In genomic region chr14:69542311-69542710, GRCh38 we compare ENCODE assay signal across 23 cellular contexts. TPM values are rescaled to one million over a fixed set of nuclear protein-coding genes. Genes with fewer than 3 reads are reported as not detected.
DNase-seq lines count a peak whose midpoint lies in the region; ATAC-seq and TF ChIP-seq lines count a peak whose summit lies in the region.
"Had no signal": no experiment of that assay in that cellular context is flagged by ENCODE, and none has a peak within 500 bp of the region (broad histone marks: within the 10 kb centered on the region; RNA-seq: fewer than 3 reads in every experiment).

No MANE protein-coding gene starts in this region.

- H3K4me1 Mint-ChIP-seq in activated CD4-positive, alpha-beta T cell treated with anti-CD3 and anti-CD28 coated beads, Interleukin-2, amount 10 ng/mL, durations not matched to agents 24 days and 14 days: peaks cover 17% of the 10 kb centered on the region
- H3K4me1 Mint-ChIP-seq in HFFc6 (ENCODE audit: low read depth): peaks cover 29% of the 10 kb centered on the region
- H3K4me1 Mint-ChIP-seq: B cell had no signal

- H3K27ac ChIP-seq in dorsolateral prefrontal cortex: peak overlapping the region in 34 of 59 donors; percentile 5 to 88 (median 66)
- H3K27ac ChIP-seq: 22Rv1 had no signal

- peak; percentile 45 for DNase-seq in activated CD4-positive, alpha-beta T cell treated with anti-CD3 and anti-CD28 coated beads, Interleukin-2, amount 10 ng/mL, durations not matched to agents 24 days and 14 days
- DNase-seq in activated CD4-positive, alpha-beta T cell treated with anti-CD3 and anti-CD28 coated beads, Interleukin-2, amount 50 U/mL, for 1 hour: no peak
- DNase-seq in dorsolateral prefrontal cortex: peak in 5 of 10 donors; percentile 48 to 66 (median 56)
- peak; percentile 5 for DNase-seq in occipital lobe (lab: John Stamatoyannopoulos, UW)
- no peak for DNase-seq in ACHN
- no peak for DNase-seq in HFFc6
- DNase-seq: CD4-positive, CD25-positive, alpha-beta regulatory T cell; CD8-positive, alpha-beta memory T cell; COR-L47; DMS 273 treated with DMSO at 0.1 percent for 48 hours; DMS53; DND-41; EL; GOT3; H7 had no signal

- in situ Hi-C loops in ACHN (cut with HindIII; ENCODE audit: low pct_ligation_motif_present, low pct_unique_long_range_greater_than_20kb, low sequenced_read_pairs): no loop called here

- H3K27me3 Mint-ChIP-seq in activated CD4-positive, alpha-beta T cell treated with anti-CD3 and anti-CD28 coated beads, Interleukin-2, amount 10 ng/mL, durations not matched to agents 24 days and 14 days: peaks cover 23% of the 10 kb centered on the region
- H3K27me3 Mint-ChIP-seq in HFFc6 (ENCODE audit: insufficient read depth): peaks cover 10% of the 10 kb centered on the region

- H3K4me3 ChIP-seq in dorsolateral prefrontal cortex: no peak overlapping the region
- H3K4me3 ChIP-seq: A549; BLaER1 treated with 17β-estradiol and CSF1 and Interleukin-3, amounts not matched to agents 10 nM and 100 nM had no signal

- TF ChIP-seq CTCF in dorsolateral prefrontal cortex (IDR thresholded peaks at IDR 0.05 in 54 of 56, conservative IDR thresholded peaks at IDR 0.05 in 2 of 56; ENCODE audit: low read depth in 1 of 56, partially characterized antibody in 56 of 56) (no peak), HFFc6 (IDR thresholded peaks at IDR 0.05) (no peak)

- intact Hi-C loops in activated CD4-positive, alpha-beta T cell treated with anti-CD3 and anti-CD28 coated beads, Interleukin-2, amount 10 ng/mL, durations not matched to agents 24 days and 14 days (cut with micrococcal nuclease): no loop called here
- intact Hi-C loops in dorsolateral prefrontal cortex (cut with DNase I): no loop called here

- H3K36me3 Mint-ChIP-seq in activated CD4-positive, alpha-beta T cell treated with anti-CD3 and anti-CD28 coated beads, Interleukin-2, amount 10 ng/mL, durations not matched to agents 24 days and 14 days (ENCODE audit: low read depth): no peaks in the 10 kb centered on the region
- no peaks in the 10 kb centered on the region for H3K36me3 Mint-ChIP-seq in HFFc6 (ENCODE audit: low read depth)
- H3K36me3 Mint-ChIP-seq: CD4-positive, CD25-positive, alpha-beta regulatory T cell; CD8-positive, alpha-beta memory T cell had no signal

- ATAC-seq in HG02970 (IDR thresholded peaks at IDR 0.05; ENCODE audit: low FRiP score, unreplicated experiment): no peak
- ATAC-seq: HCT116 had no signal

- no peak overlapping the region for H3K27ac Mint-ChIP-seq in activated CD4-positive, alpha-beta T cell treated with anti-CD3 and anti-CD28 coated beads, Interleukin-2, amount 10 ng/mL, durations not matched to agents 24 days and 14 days
- H3K27ac Mint-ChIP-seq in HFFc6: no peak overlapping the region
- H3K27ac Mint-ChIP-seq: B cell; CD4-positive, CD25-positive, alpha-beta regulatory T cell had no signal

- H3K4me3 Mint-ChIP-seq in activated CD4-positive, alpha-beta T cell treated with anti-CD3 and anti-CD28 coated beads, Interleukin-2, amount 10 ng/mL, durations not matched to agents 24 days and 14 days: no peak overlapping the region
- H3K4me3 Mint-ChIP-seq in HFFc6: no peak overlapping the region
- H3K4me3 Mint-ChIP-seq: B cell; CD4-positive, CD25-positive, alpha-beta regulatory T cell; CD8-positive, alpha-beta memory T cell; IgD-negative memory B cell had no signal

- no peaks in the 10 kb centered on the region for H3K9me3 Mint-ChIP-seq in activated CD4-positive, alpha-beta T cell treated with anti-CD3 and anti-CD28 coated beads, Interleukin-2, amount 10 ng/mL, durations not matched to agents 24 days and 14 days
- no peaks in the 10 kb centered on the region for H3K9me3 Mint-ChIP-seq in HFFc6
- H3K9me3 Mint-ChIP-seq: CD8-positive, alpha-beta memory T cell had no signal

- H3K27me3 ChIP-seq in dorsolateral prefrontal cortex: no peaks in the 10 kb centered on the region
- H3K27me3 ChIP-seq: BLaER1 treated with 17β-estradiol and CSF1 and Interleukin-3, amounts not matched to agents 10 nM and 100 nM had no signal

RNA-seq across cellular contexts. Expression of gene CCDC177, which starts 32.4 kb away (rescaled TPM):
- 0.05 TPM in 1 of 2 replicates, not detected in the other for total RNA-seq in activated CD4-positive, alpha-beta T cell treated with anti-CD3 and anti-CD28 coated beads, Interleukin-2, amount 10 ng/mL, durations not matched to agents 24 days and 14 days
- total RNA-seq in dorsolateral prefrontal cortex (10 to 100 TPM in 59 of 120 experiments, 1 to 10 TPM in 61; 2.8 to 14.6 (median 10.0) TPM), occipital lobe (6.9 TPM)
- not detected for total RNA-seq in HFFc6 (2021; fragmentation: NEBNext Ultra II Directional; extraction: Animal tissue kit (Norgen Biotek cat#: 25700))
- total RNA-seq: B cell; CD4-positive, CD25-positive, alpha-beta regulatory T cell; CD8-positive, alpha-beta memory T cell; HepG2 had no signal

RNA-seq across cellular contexts. Expression of gene PLEKHD1, which starts 57.8 kb away (rescaled TPM):
- total RNA-seq in activated CD4-positive, alpha-beta T cell treated with anti-CD3 and anti-CD28 coated beads, Interleukin-2, amount 10 ng/mL, durations not matched to agents 24 days and 14 days: 0.12 TPM in 1 of 2 replicates, not detected in the other
- total RNA-seq in dorsolateral prefrontal cortex (1 to 10 TPM in 118 of 120 experiments, under 1 TPM in 2; 0.76 to 6.0 (median 2.6) TPM), occipital lobe (0.16 TPM)
- under 1 TPM in 1 of 6 experiments, not detected in 5; 0.06 TPM for total RNA-seq in HFFc6 (2021; fragmentation: NEBNext Ultra II Directional; extraction: Animal tissue kit (Norgen Biotek cat#: 25700))
- total RNA-seq: HepG2 had no signal

Comparison
In these comparisons a context has a peak if more than half of its experiments do, and no peak if none do; other contexts are left out.
1. DNase-seq: peak in activated CD4-positive, alpha-beta T cell treated with anti-CD3 and anti-CD28 coated beads, Interleukin-2, amount 10 ng/mL, durations not matched to agents 24 days and 14 days (single experiment) and occipital lobe (single experiment); none in activated CD4-positive, alpha-beta T cell treated with anti-CD3 and anti-CD28 coated beads, Interleukin-2, amount 50 U/mL, for 1 hour (single experiment), ACHN (single experiment) and HFFc6 (single experiment).